ENCODE assay signal across 13 cellular contexts in genomic region chr1:2943686-2944260, GRCh38.
"Had no signal": no experiment of that assay in that cellular context is flagged by ENCODE, and none has a peak within 500 bp of the region (broad histone marks: within the 10 kb centered on the region; RNA-seq: fewer than 3 reads in every experiment).

No MANE protein-coding gene starts in this region.

- H3K4me3 ChIP-seq: cardiac muscle cell, esophagus squamous epithelium, gastroesophageal sphincter, testis, transverse colon had no signal

- H3K4me1 ChIP-seq: esophagus squamous epithelium, gastroesophageal sphincter, testis, transverse colon had no signal

- H3K9me3 ChIP-seq: testis had no signal

- DNase-seq: esophagus squamous epithelium; foreskin fibroblast; glutamatergic neuron; left colon; stimulated activated CD4-positive, alpha-beta T cell treated with anti-CD3 and anti-CD28 coated beads, Interleukin-15, amount 100 ng/mL, for 24 hours; stimulated activated CD4-positive, alpha-beta T cell treated with anti-CD3 and anti-CD28 coated beads, Interleukin-1b, Interleukin-23, amount 100 ng/mL, for 48 hours; stimulated activated CD4-positive, alpha-beta T cell treated with anti-CD3 and anti-CD28 coated beads, Interleukin-4, amount 100 ng/mL, for 24 hours; testis; transverse colon had no signal

- H3K27me3 ChIP-seq: cardiac muscle cell, testis had no signal

- H3K36me3 ChIP-seq: cardiac muscle cell, esophagus squamous epithelium, gastroesophageal sphincter, transverse colon had no signal

- ATAC-seq: gastroesophageal sphincter; left colon; right cardiac atrium; stimulated activated memory B cell treated with anti-CD40 and anti-IgM and Interleukin-4, amounts not matched to agents 10 μg/mL and 1 μg/mL and 100 μg/mL, for 72 hours had no signal

- H3K27ac ChIP-seq: cardiac muscle cell, esophagus squamous epithelium, gastroesophageal sphincter, testis, transverse colon had no signal
